8 cellular contexts compared by ENCODE assay signal in genomic region chr4:137819964-137820383, GRCh38.
DNase-seq lines count a peak whose midpoint lies in the region; ATAC-seq and TF ChIP-seq lines count a peak whose summit lies in the region.
"Had no signal": no experiment of that assay in that cellular context is flagged by ENCODE, and none has a peak within 500 bp of the region (broad histone marks: within the 10 kb centered on the region; RNA-seq: fewer than 3 reads in every experiment).

No MANE protein-coding gene starts in this region.

- peak; percentile 87 for ATAC-seq in GM21526 (IDR thresholded peaks at IDR 0.05; ENCODE audit: low FRiP score, unreplicated experiment)

- CTCF ChIA-PET in RWPE1 (lab: Yijun Ruan, JAX): interaction anchor here (0.6 to 2.1 kb wide), 7 partner anchors 11 to 1051 kb away, joined by 3 to 14 read pairs (median 4); no protein-coding TSS in a partner anchor
- CTCF ChIA-PET in CD8-positive, alpha-beta memory T cell (lab: Charles Lee): no interaction called here

- no peak overlapping the region for H3K4me3 ChIP-seq in HL-60 (replicated peaks; ENCODE audit: insufficient read depth, low read length)
- H3K4me3 ChIP-seq in CD8-positive, alpha-beta memory T cell (ENCODE audit: low read length): no peak overlapping the region
- H3K4me3 ChIP-seq: thoracic aorta had no signal

- no peaks in the 10 kb centered on the region for H3K4me1 Mint-ChIP-seq in CD8-positive, alpha-beta memory T cell

- no peaks in the 10 kb centered on the region for H3K27me3 Mint-ChIP-seq in CD8-positive, alpha-beta memory T cell

- peak; percentile 4 for DNase-seq in GM10266 (ENCODE audit: extremely low spot score)
- DNase-seq in HL-60 (ENCODE audit: low read depth in 1 of 2, low spot score in 1 of 2): peak; percentile 4 to 26
- DNase-seq in RWPE1 (ENCODE audit: low spot score): peak; percentile 43
- DNase-seq in glomerular endothelial cell (ENCODE audit: extremely low read depth, low read depth, low spot score): peak; percentile 33
- no peak for DNase-seq in Ammon's horn (ENCODE audit: low spot score)
- no peak for DNase-seq in CD8-positive, alpha-beta memory T cell

- H3K9me3 ChIP-seq in CD8-positive, alpha-beta memory T cell (ENCODE audit: low read length): no peaks in the 10 kb centered on the region
- H3K9me3 ChIP-seq: thoracic aorta had no signal

- H3K27ac Mint-ChIP-seq in CD8-positive, alpha-beta memory T cell: no peak overlapping the region

- no peaks in the 10 kb centered on the region for H3K27me3 ChIP-seq in HL-60 (ENCODE audit: insufficient read depth, poor library complexity, severe bottlenecking)
- H3K27me3 ChIP-seq in CD8-positive, alpha-beta memory T cell (ENCODE audit: insufficient read depth, low read length, poor library complexity, severe bottlenecking): no peaks in the 10 kb centered on the region

- TF ChIP-seq CTCF in GM10266 (IDR thresholded peaks at IDR 0.05; ENCODE audit: control insufficient read depth, insufficient read depth, low read depth, missing control alignments) (peak; percentile 52), HL-60 (IDR thresholded peaks at IDR 0.05; ENCODE audit: insufficient read depth, low read length) (peak; percentile 46), RWPE1 (conservative IDR thresholded peaks at IDR 0.05; ENCODE audit: low read depth) (peak; percentile 64)

- no peaks in the 10 kb centered on the region for H3K36me3 ChIP-seq in CD8-positive, alpha-beta memory T cell (ENCODE audit: insufficient read depth, low read length)
- H3K36me3 ChIP-seq: thoracic aorta had no signal

- H3K4me1 ChIP-seq in CD8-positive, alpha-beta memory T cell (ENCODE audit: insufficient read depth, low read length): no peaks in the 10 kb centered on the region

- peaks cover 0 to 19% (median 4%) of the 10 kb centered on the region in 5 donors for H3K9me3 Mint-ChIP-seq in CD8-positive, alpha-beta memory T cell

- no peak overlapping the region for H3K4me3 Mint-ChIP-seq in CD8-positive, alpha-beta memory T cell

- POLR2A ChIA-PET in RWPE1 (lab: Yijun Ruan, JAX; ENCODE audit: low non-redundant PET): no interaction called here
- POLR2A ChIA-PET in CD8-positive, alpha-beta memory T cell (lab: Charles Lee): no interaction called here

- H3K36me3 Mint-ChIP-seq in CD8-positive, alpha-beta memory T cell: no peaks in the 10 kb centered on the region

- H3K27ac ChIP-seq in HL-60 (replicated peaks) (no peak overlapping the region), RWPE1 (no peak overlapping the region)
- no peak overlapping the region for H3K27ac ChIP-seq in CD8-positive, alpha-beta memory T cell (ENCODE audit: low read depth, low read length)
- H3K27ac ChIP-seq: thoracic aorta had no signal

Comparison
In these comparisons a context has a peak if more than half of its experiments do, and no peak if none do; other contexts are left out.
1. DNase-seq: peak in GM10266 (single experiment), HL-60 (2 of 2), RWPE1 (single experiment) and glomerular endothelial cell (single experiment); none in Ammon's horn (single experiment) and CD8-positive, alpha-beta memory T cell (0 of 5).
2. Peak in every context shown above with its lines, with median percentiles within 50 percentile points of each other: CTCF ChIP-seq.